In the genomic region with DNA sequence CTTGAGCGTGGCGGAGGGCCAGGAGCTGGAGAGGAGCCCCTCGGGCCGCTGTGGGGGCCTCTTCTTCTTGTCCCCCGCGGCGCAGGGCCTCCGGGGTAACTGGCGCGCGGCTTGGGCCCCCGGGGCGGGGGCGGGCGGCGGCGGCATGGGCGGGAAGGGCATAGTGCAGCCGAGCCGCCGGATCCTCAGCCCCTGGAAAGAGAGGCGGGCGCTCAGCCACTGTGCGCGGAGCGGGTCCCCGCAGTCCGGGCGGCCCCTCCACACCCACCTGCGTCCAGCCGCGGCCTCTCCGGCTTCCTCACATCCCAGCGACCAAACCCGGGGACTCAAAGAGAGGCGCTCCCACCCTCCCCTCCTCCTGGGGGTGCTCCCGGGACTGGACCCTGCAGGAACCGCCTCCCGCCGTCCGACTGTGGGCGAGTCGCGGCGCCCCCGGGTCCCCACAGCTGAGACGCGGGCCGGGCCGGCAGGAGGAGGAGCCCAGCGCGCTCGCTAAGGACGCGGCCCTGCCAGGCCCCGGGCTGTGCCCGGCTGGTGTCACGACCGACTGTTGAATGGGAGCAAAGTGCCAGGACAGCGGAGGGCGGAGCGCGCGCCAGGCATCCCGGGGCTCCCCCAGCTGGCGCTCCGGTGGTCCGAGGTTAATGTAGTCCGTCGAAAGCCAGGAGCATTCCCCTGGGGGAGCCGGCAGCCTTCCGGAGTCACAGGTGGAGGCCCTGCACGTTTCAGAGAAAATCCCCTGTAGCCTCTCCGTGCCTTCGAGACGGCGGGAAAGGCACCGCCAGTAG, we compare ENCODE assay signal across 1 cellular context.
TF ChIP-seq lines count a peak whose summit lies in the region.

A gene with protein sequence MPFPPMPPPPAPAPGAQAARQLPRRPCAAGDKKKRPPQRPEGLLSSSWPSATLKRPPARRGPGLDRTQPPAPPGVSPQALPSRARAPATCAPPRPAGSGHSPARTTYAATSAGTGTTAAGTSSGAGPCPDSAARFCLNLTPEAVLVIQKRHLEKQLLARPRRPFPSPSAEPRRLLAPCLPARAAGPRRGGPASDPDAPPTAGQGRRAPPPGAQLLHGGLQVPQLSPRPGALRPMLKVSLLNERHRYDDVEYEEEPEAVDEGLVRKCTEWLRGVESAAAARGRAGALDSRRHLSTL (minus strand): TSS at position 412 of the 788 bp plus-strand sequence. CDS start 250 bp downstream, at position 162.

TF ChIP-seq in H1, 55 proteins besides CTCF, POLR2A, EP300 and RAD21:
- TF ChIP-seq, protein P1, sequence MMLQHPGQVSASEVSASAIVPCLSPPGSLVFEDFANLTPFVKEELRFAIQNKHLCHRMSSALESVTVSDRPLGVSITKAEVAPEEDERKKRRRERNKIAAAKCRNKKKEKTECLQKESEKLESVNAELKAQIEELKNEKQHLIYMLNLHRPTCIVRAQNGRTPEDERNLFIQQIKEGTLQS (IDR thresholded peaks at IDR 0.05; ENCODE audit: insufficient read depth, low read depth, low read length): no peak
- TF ChIP-seq YY1 (IDR thresholded peaks at IDR 0.05; ENCODE audit: low read depth, low read length): no peak
- no peak for TF ChIP-seq JUN (IDR thresholded peaks at IDR 0.05; ENCODE audit: low read depth, low read length)
- TF ChIP-seq BCL11A (IDR thresholded peaks at IDR 0.05; ENCODE audit: low read depth in 2 of 2, low read length in 2 of 2): no peak
- TF ChIP-seq FOSL1 (IDR thresholded peaks at IDR 0.05; ENCODE audit: insufficient read depth, low read depth, low read length): no peak
- peak; percentile 36 for TF ChIP-seq KDM4A (IDR thresholded peaks at IDR 0.05; ENCODE audit: low read depth, low read length, severe bottlenecking)
- TF ChIP-seq HDAC2 (IDR thresholded peaks at IDR 0.05; ENCODE audit: borderline replicate concordance in 1 of 2, low read depth in 2 of 2, low read length in 2 of 2): no peak
- TF ChIP-seq SP2 (IDR thresholded peaks at IDR 0.05; ENCODE audit: low read length): no peak
- no peak for TF ChIP-seq TEAD4 (IDR thresholded peaks at IDR 0.05; ENCODE audit: low read depth, low read length)
- no peak for TF ChIP-seq CBX8 (IDR thresholded peaks at IDR 0.05; ENCODE audit: borderline replicate concordance, low read depth, low read length)
- no peak for TF ChIP-seq CREB1 (IDR thresholded peaks at IDR 0.05)
- TF ChIP-seq GABPA (IDR thresholded peaks at IDR 0.05; ENCODE audit: borderline replicate concordance, insufficient read depth, low read length): 0 out of 2 replicates have a peak, but pooled peaks have one; percentile 28
- TF ChIP-seq, protein P2, sequence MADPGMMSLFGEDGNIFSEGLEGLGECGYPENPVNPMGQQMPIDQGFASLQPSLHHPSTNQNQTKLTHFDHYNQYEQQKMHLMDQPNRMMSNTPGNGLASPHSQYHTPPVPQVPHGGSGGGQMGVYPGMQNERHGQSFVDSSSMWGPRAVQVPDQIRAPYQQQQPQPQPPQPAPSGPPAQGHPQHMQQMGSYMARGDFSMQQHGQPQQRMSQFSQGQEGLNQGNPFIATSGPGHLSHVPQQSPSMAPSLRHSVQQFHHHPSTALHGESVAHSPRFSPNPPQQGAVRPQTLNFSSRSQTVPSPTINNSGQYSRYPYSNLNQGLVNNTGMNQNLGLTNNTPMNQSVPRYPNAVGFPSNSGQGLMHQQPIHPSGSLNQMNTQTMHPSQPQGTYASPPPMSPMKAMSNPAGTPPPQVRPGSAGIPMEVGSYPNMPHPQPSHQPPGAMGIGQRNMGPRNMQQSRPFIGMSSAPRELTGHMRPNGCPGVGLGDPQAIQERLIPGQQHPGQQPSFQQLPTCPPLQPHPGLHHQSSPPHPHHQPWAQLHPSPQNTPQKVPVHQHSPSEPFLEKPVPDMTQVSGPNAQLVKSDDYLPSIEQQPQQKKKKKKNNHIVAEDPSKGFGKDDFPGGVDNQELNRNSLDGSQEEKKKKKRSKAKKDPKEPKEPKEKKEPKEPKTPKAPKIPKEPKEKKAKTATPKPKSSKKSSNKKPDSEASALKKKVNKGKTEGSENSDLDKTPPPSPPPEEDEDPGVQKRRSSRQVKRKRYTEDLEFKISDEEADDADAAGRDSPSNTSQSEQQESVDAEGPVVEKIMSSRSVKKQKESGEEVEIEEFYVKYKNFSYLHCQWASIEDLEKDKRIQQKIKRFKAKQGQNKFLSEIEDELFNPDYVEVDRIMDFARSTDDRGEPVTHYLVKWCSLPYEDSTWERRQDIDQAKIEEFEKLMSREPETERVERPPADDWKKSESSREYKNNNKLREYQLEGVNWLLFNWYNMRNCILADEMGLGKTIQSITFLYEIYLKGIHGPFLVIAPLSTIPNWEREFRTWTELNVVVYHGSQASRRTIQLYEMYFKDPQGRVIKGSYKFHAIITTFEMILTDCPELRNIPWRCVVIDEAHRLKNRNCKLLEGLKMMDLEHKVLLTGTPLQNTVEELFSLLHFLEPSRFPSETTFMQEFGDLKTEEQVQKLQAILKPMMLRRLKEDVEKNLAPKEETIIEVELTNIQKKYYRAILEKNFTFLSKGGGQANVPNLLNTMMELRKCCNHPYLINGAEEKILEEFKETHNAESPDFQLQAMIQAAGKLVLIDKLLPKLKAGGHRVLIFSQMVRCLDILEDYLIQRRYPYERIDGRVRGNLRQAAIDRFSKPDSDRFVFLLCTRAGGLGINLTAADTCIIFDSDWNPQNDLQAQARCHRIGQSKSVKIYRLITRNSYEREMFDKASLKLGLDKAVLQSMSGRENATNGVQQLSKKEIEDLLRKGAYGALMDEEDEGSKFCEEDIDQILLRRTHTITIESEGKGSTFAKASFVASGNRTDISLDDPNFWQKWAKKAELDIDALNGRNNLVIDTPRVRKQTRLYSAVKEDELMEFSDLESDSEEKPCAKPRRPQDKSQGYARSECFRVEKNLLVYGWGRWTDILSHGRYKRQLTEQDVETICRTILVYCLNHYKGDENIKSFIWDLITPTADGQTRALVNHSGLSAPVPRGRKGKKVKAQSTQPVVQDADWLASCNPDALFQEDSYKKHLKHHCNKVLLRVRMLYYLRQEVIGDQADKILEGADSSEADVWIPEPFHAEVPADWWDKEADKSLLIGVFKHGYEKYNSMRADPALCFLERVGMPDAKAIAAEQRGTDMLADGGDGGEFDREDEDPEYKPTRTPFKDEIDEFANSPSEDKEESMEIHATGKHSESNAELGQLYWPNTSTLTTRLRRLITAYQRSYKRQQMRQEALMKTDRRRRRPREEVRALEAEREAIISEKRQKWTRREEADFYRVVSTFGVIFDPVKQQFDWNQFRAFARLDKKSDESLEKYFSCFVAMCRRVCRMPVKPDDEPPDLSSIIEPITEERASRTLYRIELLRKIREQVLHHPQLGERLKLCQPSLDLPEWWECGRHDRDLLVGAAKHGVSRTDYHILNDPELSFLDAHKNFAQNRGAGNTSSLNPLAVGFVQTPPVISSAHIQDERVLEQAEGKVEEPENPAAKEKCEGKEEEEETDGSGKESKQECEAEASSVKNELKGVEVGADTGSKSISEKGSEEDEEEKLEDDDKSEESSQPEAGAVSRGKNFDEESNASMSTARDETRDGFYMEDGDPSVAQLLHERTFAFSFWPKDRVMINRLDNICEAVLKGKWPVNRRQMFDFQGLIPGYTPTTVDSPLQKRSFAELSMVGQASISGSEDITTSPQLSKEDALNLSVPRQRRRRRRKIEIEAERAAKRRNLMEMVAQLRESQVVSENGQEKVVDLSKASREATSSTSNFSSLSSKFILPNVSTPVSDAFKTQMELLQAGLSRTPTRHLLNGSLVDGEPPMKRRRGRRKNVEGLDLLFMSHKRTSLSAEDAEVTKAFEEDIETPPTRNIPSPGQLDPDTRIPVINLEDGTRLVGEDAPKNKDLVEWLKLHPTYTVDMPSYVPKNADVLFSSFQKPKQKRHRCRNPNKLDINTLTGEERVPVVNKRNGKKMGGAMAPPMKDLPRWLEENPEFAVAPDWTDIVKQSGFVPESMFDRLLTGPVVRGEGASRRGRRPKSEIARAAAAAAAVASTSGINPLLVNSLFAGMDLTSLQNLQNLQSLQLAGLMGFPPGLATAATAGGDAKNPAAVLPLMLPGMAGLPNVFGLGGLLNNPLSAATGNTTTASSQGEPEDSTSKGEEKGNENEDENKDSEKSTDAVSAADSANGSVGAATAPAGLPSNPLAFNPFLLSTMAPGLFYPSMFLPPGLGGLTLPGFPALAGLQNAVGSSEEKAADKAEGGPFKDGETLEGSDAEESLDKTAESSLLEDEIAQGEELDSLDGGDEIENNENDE (IDR thresholded peaks at IDR 0.05; ENCODE audit: insufficient replicate concordance, low read length): no peak
- peak; percentile 83 for TF ChIP-seq EZH2 (IDR thresholded peaks at IDR 0.05; ENCODE audit: low read depth, low read length, severe bottlenecking)
- TF ChIP-seq SIX5 (IDR thresholded peaks at IDR 0.05; ENCODE audit: low read depth, low read length): no peak
- TF ChIP-seq RBBP5 (IDR thresholded peaks at IDR 0.05; ENCODE audit: borderline replicate concordance, low read depth, low read length): no peak
- TF ChIP-seq, protein P3, sequence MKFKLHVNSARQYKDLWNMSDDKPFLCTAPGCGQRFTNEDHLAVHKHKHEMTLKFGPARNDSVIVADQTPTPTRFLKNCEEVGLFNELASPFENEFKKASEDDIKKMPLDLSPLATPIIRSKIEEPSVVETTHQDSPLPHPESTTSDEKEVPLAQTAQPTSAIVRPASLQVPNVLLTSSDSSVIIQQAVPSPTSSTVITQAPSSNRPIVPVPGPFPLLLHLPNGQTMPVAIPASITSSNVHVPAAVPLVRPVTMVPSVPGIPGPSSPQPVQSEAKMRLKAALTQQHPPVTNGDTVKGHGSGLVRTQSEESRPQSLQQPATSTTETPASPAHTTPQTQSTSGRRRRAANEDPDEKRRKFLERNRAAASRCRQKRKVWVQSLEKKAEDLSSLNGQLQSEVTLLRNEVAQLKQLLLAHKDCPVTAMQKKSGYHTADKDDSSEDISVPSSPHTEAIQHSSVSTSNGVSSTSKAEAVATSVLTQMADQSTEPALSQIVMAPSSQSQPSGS (IDR thresholded peaks at IDR 0.05; ENCODE audit: low read length): no peak
- no peak for TF ChIP-seq SP4 (IDR thresholded peaks at IDR 0.05; ENCODE audit: low read length)
- TF ChIP-seq, protein P4, sequence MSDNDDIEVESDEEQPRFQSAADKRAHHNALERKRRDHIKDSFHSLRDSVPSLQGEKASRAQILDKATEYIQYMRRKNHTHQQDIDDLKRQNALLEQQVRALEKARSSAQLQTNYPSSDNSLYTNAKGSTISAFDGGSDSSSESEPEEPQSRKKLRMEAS (IDR thresholded peaks at IDR 0.05): 0 out of 2 replicates have a peak, but pooled peaks have one; percentile 46
- no peak for TF ChIP-seq TAF1 (IDR thresholded peaks at IDR 0.05; ENCODE audit: low read depth, low read length)
- no peak for TF ChIP-seq KDM5A (IDR thresholded peaks at IDR 0.05; ENCODE audit: low read length)
- no peak for TF ChIP-seq SP1 (IDR thresholded peaks at IDR 0.05; ENCODE audit: low read depth, low read length)
- no peak for TF ChIP-seq POLR2AphosphoS5 (IDR thresholded peaks at IDR 0.05; ENCODE audit: low read depth, low read length)
- peak; percentile 27 for TF ChIP-seq ASH2L (IDR thresholded peaks at IDR 0.05; ENCODE audit: low read length)
- no peak for TF ChIP-seq SIN3A (conservative IDR thresholded peaks at IDR 0.05 in 1 of 2, IDR thresholded peaks at IDR 0.05 in 1 of 2; ENCODE audit: low read depth in 1 of 2, low read length in 2 of 2)
- no peak for TF ChIP-seq RXRA (IDR thresholded peaks at IDR 0.05; ENCODE audit: insufficient read depth, low read depth, low read length)
- no peak for TF ChIP-seq NANOG (IDR thresholded peaks at IDR 0.05; ENCODE audit: insufficient read depth, low read depth, low read length, poor library complexity, severe bottlenecking)
- no peak for TF ChIP-seq ZNF274 (IDR thresholded peaks at IDR 0.05; ENCODE audit: borderline replicate concordance, extremely low read depth, low read length)
- no peak for TF ChIP-seq SAP30 (IDR thresholded peaks at IDR 0.05; ENCODE audit: insufficient read depth, insufficient replicate concordance, low read length)
- TF ChIP-seq, protein P5, sequence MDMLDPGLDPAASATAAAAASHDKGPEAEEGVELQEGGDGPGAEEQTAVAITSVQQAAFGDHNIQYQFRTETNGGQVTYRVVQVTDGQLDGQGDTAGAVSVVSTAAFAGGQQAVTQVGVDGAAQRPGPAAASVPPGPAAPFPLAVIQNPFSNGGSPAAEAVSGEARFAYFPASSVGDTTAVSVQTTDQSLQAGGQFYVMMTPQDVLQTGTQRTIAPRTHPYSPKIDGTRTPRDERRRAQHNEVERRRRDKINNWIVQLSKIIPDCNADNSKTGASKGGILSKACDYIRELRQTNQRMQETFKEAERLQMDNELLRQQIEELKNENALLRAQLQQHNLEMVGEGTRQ (IDR thresholded peaks at IDR 0.05; ENCODE audit: low read length): no peak
- TF ChIP-seq, protein P6, sequence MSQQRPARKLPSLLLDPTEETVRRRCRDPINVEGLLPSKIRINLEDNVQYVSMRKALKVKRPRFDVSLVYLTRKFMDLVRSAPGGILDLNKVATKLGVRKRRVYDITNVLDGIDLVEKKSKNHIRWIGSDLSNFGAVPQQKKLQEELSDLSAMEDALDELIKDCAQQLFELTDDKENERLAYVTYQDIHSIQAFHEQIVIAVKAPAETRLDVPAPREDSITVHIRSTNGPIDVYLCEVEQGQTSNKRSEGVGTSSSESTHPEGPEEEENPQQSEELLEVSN (IDR thresholded peaks at IDR 0.05): peak; percentile 86
- TF ChIP-seq PHF8 (conservative IDR thresholded peaks at IDR 0.05; ENCODE audit: low read depth, low read length): no peak
- no peak for TF ChIP-seq JUND (IDR thresholded peaks at IDR 0.05; ENCODE audit: low read length)
- TF ChIP-seq RFX5 (IDR thresholded peaks at IDR 0.05; ENCODE audit: borderline replicate concordance, low read depth, low read length): no peak
- TF ChIP-seq TAF7 (optimal IDR thresholded peaks at IDR 0.05; ENCODE audit: borderline replicate concordance, low read depth, low read length): no peak
- peak; percentile 80 for TF ChIP-seq SUZ12 (IDR thresholded peaks at IDR 0.05; ENCODE audit: low read length)
- TF ChIP-seq CBX5 (IDR thresholded peaks at IDR 0.05; ENCODE audit: low read depth, low read length): no peak
